In genomic region chr10:46005383-46005782, GRCh38 we compare ENCODE assay signal across 17 cellular contexts. TPM values are rescaled to one million over a fixed set of nuclear protein-coding genes. Genes with fewer than 3 reads are reported as not detected.
A peak's percentile ranks its signal among the peaks of the same experiment; 100 is the strongest.
DNase-seq lines count a peak whose midpoint lies in the region; ATAC-seq, FAIRE-seq and TF ChIP-seq lines count a peak whose summit lies in the region.
"Had no signal": no experiment of that assay in that cellular context is flagged by ENCODE, and none has a peak within 500 bp of the region (broad histone marks: within the 10 kb centered on the region; RNA-seq: fewer than 3 reads in every experiment).

No MANE protein-coding gene starts in this region.

- H2AFZ ChIP-seq in K562 (ENCODE audit: low read depth, low read length) (no peak overlapping the region), osteoblast (ENCODE audit: low read length) (no peak overlapping the region)
- H2AFZ ChIP-seq: PC-9 had no signal

- DNase-seq in Caco-2, result no peak
- no peak for DNase-seq in HFFc6
- DNase-seq in K562 (ENCODE audit: extremely low read depth in 1 of 4, low spot score in 3 of 4), result no peak
- DNase-seq in osteoblast (ENCODE audit: insufficient read length, low spot score, missing footprints), result no peak
- no peak for DNase-seq in activated CD8-positive, alpha-beta memory T cell treated with anti-CD3 and anti-CD28 coated beads, Interleukin-2, amount 50 U/mL, for 48 hours
- no peak for DNase-seq in amniotic stem cell (lab: John Stamatoyannopoulos, UW)
- DNase-seq in epidermal melanocyte (ENCODE audit: insufficient read length, low spot score), result no peak
- DNase-seq: DMS53, H9, MV-4-11, NCI-H1417, NCI-H1930, NCI-H446 treated with DMSO at 0.1 percent for 48 hours, NCI-H748 treated with DMSO at 0.1 percent for 48 hours, PC-9 had no signal

- H3K9me3 ChIP-seq in Caco-2 (no peaks in the 10 kb centered on the region), K562 (replicated peaks; ENCODE audit: control insufficient read depth, insufficient read depth, low read depth, low read length) (no peaks in the 10 kb centered on the region), osteoblast (ENCODE audit: low read depth, low read length) (no peaks in the 10 kb centered on the region)
- H3K9me3 ChIP-seq: SJSA1 had no signal

- 79% methylated on average over 4 of the region's 4 CpGs for WGBS in K562 (ENCODE audit: insufficient coverage, low coverage, missing lambda C conversion rate)

- BruUV-seq in Caco-2 (replicated peaks; lab: Mats Ljungman, UMichigan) (TSS peak; percentile 46), K562 (replicated peaks; lab: Mats Ljungman, UMichigan) (TSS peak; percentile 42)

- H3K36me3 Mint-ChIP-seq in Caco-2 (ENCODE audit: insufficient read depth, unreplicated experiment), result peaks cover 96% of the 10 kb centered on the region
- H3K36me3 Mint-ChIP-seq in HFFc6 (ENCODE audit: low read depth), result peaks cover 47% of the 10 kb centered on the region

- POLR2A ChIA-PET in Caco-2 (lab: Charles Lee) (no interaction called here), K562 (lab: Yijun Ruan, JAX) (interaction anchor here (0.8 to 8.5 kb wide), 5 partner anchors 9 to 43 kb away, joined by 3 to 136 read pairs (median 5); no protein-coding TSS in a partner anchor)

- in situ Hi-C loops in K562 (cut with MboI), result no loop called here

- intact Hi-C loops in Caco-2 (cut with micrococcal nuclease; ENCODE audit: unreplicated experiment) (no loop called here), K562 (cut with micrococcal nuclease) (no loop called here)

- H3K27ac Mint-ChIP-seq in Caco-2 (ENCODE audit: unreplicated experiment), result no peak overlapping the region
- peak overlapping the region; percentile 37; the same call in 1 of the 2 replicates for H3K27ac Mint-ChIP-seq in HFFc6

- TF ChIP-seq RAD21 in K562 (CRISPR knock-in tag; conservative IDR thresholded peaks at IDR 0.05 in 1 of 2, IDR thresholded peaks at IDR 0.05 in 1 of 2), result no peak

- H3K4me1 Mint-ChIP-seq in Caco-2 (ENCODE audit: low read depth, unreplicated experiment) (peaks cover 12% of the 10 kb centered on the region), HFFc6 (ENCODE audit: low read depth) (peaks cover 48% of the 10 kb centered on the region)
- H3K4me1 Mint-ChIP-seq: H9 had no signal

- no peak for TF ChIP-seq CTCF in Caco-2 (IDR thresholded peaks at IDR 0.05; ENCODE audit: insufficient read depth in 1 of 2, low read depth in 1 of 2, low read length in 1 of 2, severe bottlenecking in 1 of 2, unreplicated experiment in 1 of 2)
- TF ChIP-seq CTCF in HFFc6 (IDR thresholded peaks at IDR 0.05), result no peak
- no peak for TF ChIP-seq CTCF in K562 (IDR thresholded peaks at IDR 0.05 in 2 of 3, conservative IDR thresholded peaks at IDR 0.05 in 1 of 3; ENCODE audit: insufficient read depth in 2 of 3, low read depth in 1 of 3, low read length in 3 of 3)
- TF ChIP-seq CTCF in osteoblast (IDR thresholded peaks at IDR 0.05; ENCODE audit: extremely low read depth, low read depth, low read length), result no peak

- CTCF ChIA-PET in Caco-2 (lab: Charles Lee) (interaction anchor here (0.8 kb wide), 1 partner anchor 24 kb away, joined by 3 read pairs; no protein-coding TSS in a partner anchor), K562 (lab: Yijun Ruan, JAX; ENCODE audit: low intra/inter-chr PET ratio) (no interaction called here)

- H3K4me1 ChIP-seq in Caco-2 (peaks cover 13% of the 10 kb centered on the region), K562 (replicated peaks in 1 of 2; ENCODE audit: control insufficient read depth in 2 of 2, insufficient read depth in 2 of 2, low read length in 2 of 2) (peaks cover 19 to 35% of the 10 kb centered on the region in 2 experiments; a peak in 4 of 5 replicates), osteoblast (ENCODE audit: insufficient read depth, low read length) (peaks cover 24% of the 10 kb centered on the region)

- no peak overlapping the region for H3K9ac ChIP-seq in K562 (ENCODE audit: insufficient read depth in 1 of 2, low read depth in 2 of 2, low read length in 2 of 2)

- ATAC-seq in K562, result no peak

- peaks cover 11% of the 10 kb centered on the region for H3K9me3 Mint-ChIP-seq in Caco-2 (ENCODE audit: unreplicated experiment)
- no peaks in the 10 kb centered on the region for H3K9me3 Mint-ChIP-seq in HFFc6
- H3K9me3 Mint-ChIP-seq: H9 had no signal

- H3K4me2 ChIP-seq in K562 (ENCODE audit: insufficient read depth, low read length), result no peak overlapping the region
- H3K4me2 ChIP-seq in osteoblast (ENCODE audit: insufficient read depth, low read length), result no peak overlapping the region
- H3K4me2 ChIP-seq: PC-9 had no signal

- H3K4me3 ChIP-seq in Caco-2 (ENCODE audit: low read depth, low read length) (no peak overlapping the region), K562 (no peak overlapping the region), osteoblast (ENCODE audit: insufficient read depth, low read length) (no peak overlapping the region)
- H3K4me3 ChIP-seq: PC-9, SJSA1 had no signal

- H3K79me2 ChIP-seq in K562 (ENCODE audit: control insufficient read depth, insufficient read depth, low read length) (peaks cover 41% of the 10 kb centered on the region), osteoblast (ENCODE audit: insufficient read depth, low read length) (peaks cover 16% of the 10 kb centered on the region)

- H3K27me3 Mint-ChIP-seq in Caco-2 (ENCODE audit: insufficient read depth, unreplicated experiment) (no peaks in the 10 kb centered on the region), HFFc6 (ENCODE audit: insufficient read depth) (no peaks in the 10 kb centered on the region)

- no peak for FAIRE-seq in K562 (lab: Jason Lieb, UNC)
- FAIRE-seq: HTR-8/SVneo had no signal

- H3K9me1 ChIP-seq in K562 (ENCODE audit: control insufficient read depth, insufficient read depth, low read length), result no peaks in the 10 kb centered on the region

- TF ChIP-seq POLR2A in K562 (conservative IDR thresholded peaks at IDR 0.05), result peak; percentile 28; the same call in 1 of the 2 replicates

- H3K27ac ChIP-seq in K562 (ENCODE audit: extremely low read depth, low read depth, low read length) (peak overlapping the region; percentile 16; the same call in 1 of the 3 replicates), osteoblast (ENCODE audit: low read depth, low read length) (peak overlapping the region; percentile 26)
- H3K27ac ChIP-seq: PC-9, SJSA1 had no signal

- H3K36me3 ChIP-seq in Caco-2 (ENCODE audit: control insufficient read depth, insufficient read depth, low read length), result peaks cover 6% of the 10 kb centered on the region; the same call in 1 of the 2 replicates
- peaks cover 92% of the 10 kb centered on the region for H3K36me3 ChIP-seq in K562 (ENCODE audit: control insufficient read depth, insufficient read depth, low read length)
- peaks cover 94% of the 10 kb centered on the region for H3K36me3 ChIP-seq in osteoblast (ENCODE audit: insufficient read depth, low read length)

- no peak for TF ChIP-seq EP300 in K562 (IDR thresholded peaks at IDR 0.05; ENCODE audit: low read length)

- H3K27me3 ChIP-seq in Caco-2 (replicated peaks; ENCODE audit: control insufficient read depth, insufficient read depth, low read length) (no peaks in the 10 kb centered on the region), K562 (ENCODE audit: control insufficient read depth in 2 of 2, insufficient read depth in 2 of 2, low read length in 2 of 2) (no peaks in the 10 kb centered on the region), osteoblast (ENCODE audit: insufficient read depth, low read length) (no peaks in the 10 kb centered on the region)
- H3K27me3 ChIP-seq: SJSA1 had no signal

- H4K20me1 ChIP-seq in K562 (replicated peaks; ENCODE audit: control insufficient read depth, insufficient read depth, low read length), result no peaks in the 10 kb centered on the region
- H4K20me1 ChIP-seq in osteoblast (ENCODE audit: insufficient read depth, low read length), result peaks cover 25% of the 10 kb centered on the region

- H3K4me3 Mint-ChIP-seq in Caco-2 (ENCODE audit: unreplicated experiment) (no peak overlapping the region), HFFc6 (no peak overlapping the region)
- H3K4me3 Mint-ChIP-seq: H9 had no signal

RNA-seq across cellular contexts. Expression of gene NCOA4, which starts 25.0 kb away (rescaled TPM):
- 139 and 142 TPM in 2 replicates for total RNA-seq in Caco-2 (2022)
- 100 to 1,000 TPM; 124 to 156 (median 144) TPM for total RNA-seq in HFFc6 (2021; fragmentation: NEBNext Ultra II Directional; extraction: Animal tissue kit (Norgen Biotek cat#: 25700))
- 56.1 and 85.1 TPM in 2 replicates for total RNA-seq in K562 (2011; cell fraction: chromatin; rRNA removed; ENCODE audit: low replicate concordance)
- total RNA-seq in K562 (2011; cell fraction: nucleolus; rRNA removed), result 49.9 and 53.6 TPM in 2 replicates
- 62.1 and 74.5 TPM in 2 replicates for total RNA-seq in K562 (2011; cell fraction: nucleoplasm; rRNA removed)
- total RNA-seq in K562 (2014; rRNA removed), result 136 and 144 TPM in 2 replicates
- 200 and 222 TPM in 2 replicates for total RNA-seq in K562 (2014; rRNA removed; fragmentation: Illumina TruSeq; extraction: Trizol)
- 169 and 182 TPM in 2 replicates for total RNA-seq in K562 (2015; rRNA removed; fragmentation: Illumina TruSeq; extraction: Trizol)
- total RNA-seq in K562 (2021), result 136 TPM in 2 replicates
- 237 and 283 TPM in 2 replicates for polyA plus RNA-seq in K562 (2011; rRNA removed)
- polyA plus RNA-seq in K562 (2011; cell fraction: cytosol; rRNA removed), result 98.1 and 135 TPM in 2 replicates
- 64.2 and 91.5 TPM in 2 replicates for polyA plus RNA-seq in K562 (2011; cell fraction: nucleus; rRNA removed)
- polyA plus RNA-seq in K562 (2012), result 122 and 153 TPM in 2 replicates
- 146 and 181 TPM in 2 replicates for polyA plus RNA-seq in K562 (2014; fragmentation: Illumina TruSeq; extraction: Trizol)
- polyA plus RNA-seq in K562 (2014; fragmentation: Nextera tagmentation; extraction: Ambion mirVana), result 100 to 1,000 TPM; 126 to 196 TPM
- 89.8 and 108 TPM in 2 replicates for polyA plus RNA-seq in K562 (2014; rRNA removed)
- polyA minus RNA-seq in K562 (2011; rRNA and poly(A)+ RNA removed), result 332 and 338 TPM in 2 replicates
- 120 and 132 TPM in 2 replicates for polyA minus RNA-seq in K562 (2011; cell fraction: cytosol; rRNA and poly(A)+ RNA removed)
- polyA minus RNA-seq in K562 (2011; cell fraction: nucleus; rRNA and poly(A)+ RNA removed), result 29.6 and 65.0 TPM in 2 replicates
- total RNA-seq in osteoblast, result 260 TPM in 2 replicates

RNA-seq across cellular contexts. Expression of gene TIMM23, which starts 33.1 kb away (rescaled TPM):
- 141 and 142 TPM in 2 replicates for total RNA-seq in Caco-2 (2022)
- total RNA-seq in HFFc6 (2021; fragmentation: NEBNext Ultra II Directional; extraction: Animal tissue kit (Norgen Biotek cat#: 25700)), result 10 to 100 TPM; 89.2 to 99.3 (median 96.4) TPM
- total RNA-seq in K562 (2011; cell fraction: chromatin; rRNA removed; ENCODE audit: low replicate concordance), result 53.0 and 71.7 TPM in 2 replicates
- 60.0 and 64.7 TPM in 2 replicates for total RNA-seq in K562 (2011; cell fraction: nucleolus; rRNA removed)
- total RNA-seq in K562 (2011; cell fraction: nucleoplasm; rRNA removed), result 77.5 and 101 TPM in 2 replicates
- total RNA-seq in K562 (2014; rRNA removed), result 183 and 192 TPM in 2 replicates
- total RNA-seq in K562 (2014; rRNA removed; fragmentation: Illumina TruSeq; extraction: Trizol), result 150 and 165 TPM in 2 replicates
- 147 and 161 TPM in 2 replicates for total RNA-seq in K562 (2015; rRNA removed; fragmentation: Illumina TruSeq; extraction: Trizol)
- total RNA-seq in K562 (2021), result 148 and 150 TPM in 2 replicates
- 186 and 280 TPM in 2 replicates for polyA plus RNA-seq in K562 (2011; rRNA removed)
- 122 and 200 TPM in 2 replicates for polyA plus RNA-seq in K562 (2011; cell fraction: cytosol; rRNA removed)
- 45.3 and 66.2 TPM in 2 replicates for polyA plus RNA-seq in K562 (2011; cell fraction: nucleus; rRNA removed)
- polyA plus RNA-seq in K562 (2012), result 97.4 and 157 TPM in 2 replicates
- 214 and 226 TPM in 2 replicates for polyA plus RNA-seq in K562 (2014; fragmentation: Illumina TruSeq; extraction: Trizol)
- 100 to 1,000 TPM; 158 to 214 TPM for polyA plus RNA-seq in K562 (2014; fragmentation: Nextera tagmentation; extraction: Ambion mirVana)
- polyA plus RNA-seq in K562 (2014; rRNA removed), result 230 and 238 TPM in 2 replicates
- 176 and 223 TPM in 2 replicates for polyA minus RNA-seq in K562 (2011; rRNA and poly(A)+ RNA removed)
- 56.4 and 87.4 TPM in 2 replicates for polyA minus RNA-seq in K562 (2011; cell fraction: cytosol; rRNA and poly(A)+ RNA removed)
- 29.2 and 43.0 TPM in 2 replicates for polyA minus RNA-seq in K562 (2011; cell fraction: nucleus; rRNA and poly(A)+ RNA removed)
- 60.4 and 62.6 TPM in 2 replicates for total RNA-seq in osteoblast

RNA-seq across cellular contexts. Expression of gene MSMB, which starts 40.7 kb away (rescaled TPM):
- 0.84 and 4.0 TPM in 2 replicates for total RNA-seq in Caco-2 (2022)
- total RNA-seq in HFFc6 (2021; fragmentation: NEBNext Ultra II Directional; extraction: Animal tissue kit (Norgen Biotek cat#: 25700)), result under 1 TPM in 1 of 6 experiments, not detected in 5; 0.65 TPM
- not detected in 2 replicates for total RNA-seq in K562 (2011; cell fraction: chromatin; rRNA removed; ENCODE audit: low replicate concordance)
- total RNA-seq in K562 (2011; cell fraction: nucleolus; rRNA removed), result not detected in 2 replicates
- not detected in 2 replicates for total RNA-seq in K562 (2011; cell fraction: nucleoplasm; rRNA removed)
- total RNA-seq in K562 (2014; rRNA removed), result not detected in 2 replicates
- not detected in 2 replicates for total RNA-seq in K562 (2014; rRNA removed; fragmentation: Illumina TruSeq; extraction: Trizol)
- total RNA-seq in K562 (2015; rRNA removed; fragmentation: Illumina TruSeq; extraction: Trizol), result not detected in 2 replicates
- not detected in 2 replicates for total RNA-seq in K562 (2021)
- not detected in 2 replicates for polyA plus RNA-seq in K562 (2011; rRNA removed)
- polyA plus RNA-seq in K562 (2011; cell fraction: cytosol; rRNA removed), result not detected in 2 replicates
- polyA plus RNA-seq in K562 (2011; cell fraction: nucleus; rRNA removed), result not detected in 2 replicates
- 0.21 and 0.53 TPM in 2 replicates for polyA plus RNA-seq in K562 (2012)
- polyA plus RNA-seq in K562 (2014; fragmentation: Illumina TruSeq; extraction: Trizol), result not detected in 2 replicates
- polyA plus RNA-seq in K562 (2014; fragmentation: Nextera tagmentation; extraction: Ambion mirVana), result under 1 TPM in 1 of 2 experiments, not detected in 1; 0.21 TPM
- polyA plus RNA-seq in K562 (2014; rRNA removed), result 0.60 TPM in 1 of 2 replicates, not detected in the other
- not detected in 2 replicates for polyA minus RNA-seq in K562 (2011; rRNA and poly(A)+ RNA removed)
- not detected in 2 replicates for polyA minus RNA-seq in K562 (2011; cell fraction: cytosol; rRNA and poly(A)+ RNA removed)
- polyA minus RNA-seq in K562 (2011; cell fraction: nucleus; rRNA and poly(A)+ RNA removed), result not detected in 2 replicates
- total RNA-seq in osteoblast, result not detected in 2 replicates
- total RNA-seq: H9, PC-9, SJSA1 had no signal
